ENCODE assay signal across 8 cellular contexts in the genomic region with DNA sequence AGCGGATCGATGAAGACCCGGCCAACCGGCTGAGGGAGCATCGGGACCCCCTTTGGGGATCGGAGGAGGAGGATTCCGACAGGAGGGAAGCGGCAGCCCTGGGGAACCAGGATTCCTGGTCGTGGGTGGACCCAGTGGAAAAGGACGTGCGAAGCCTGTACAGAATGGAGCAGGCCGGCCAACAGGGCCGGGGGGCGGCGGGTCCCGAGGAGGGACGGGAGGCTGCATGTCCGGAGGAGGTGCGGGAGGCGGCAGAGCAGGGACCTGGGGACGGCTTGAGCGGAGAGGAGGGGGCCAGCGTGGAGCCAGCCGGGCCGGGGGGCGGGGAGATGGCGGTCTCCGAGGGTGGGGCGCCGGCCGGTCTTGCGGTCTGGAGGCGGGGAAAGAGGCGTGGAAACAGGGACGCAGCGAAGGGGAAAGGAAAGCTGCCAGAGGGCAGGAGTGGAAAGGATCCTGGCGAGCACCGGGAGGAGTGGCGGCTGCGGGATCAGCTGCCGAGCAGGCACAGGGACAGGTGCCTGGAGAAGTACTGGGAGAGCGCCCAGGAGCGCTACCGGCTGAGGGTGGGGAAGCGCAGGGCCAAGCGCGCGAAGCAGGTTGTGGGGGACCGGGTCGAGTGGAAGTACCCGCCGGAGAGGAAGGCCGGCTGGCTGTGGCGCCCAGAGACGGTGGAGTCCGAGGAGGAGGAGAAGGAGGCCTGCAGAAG. TPM values are rescaled to one million over a fixed set of nuclear protein-coding genes. Genes with fewer than 3 reads are reported as not detected.
DNase-seq lines count a peak whose midpoint lies in the region; ATAC-seq and TF ChIP-seq lines count a peak whose summit lies in the region.

A gene with protein sequence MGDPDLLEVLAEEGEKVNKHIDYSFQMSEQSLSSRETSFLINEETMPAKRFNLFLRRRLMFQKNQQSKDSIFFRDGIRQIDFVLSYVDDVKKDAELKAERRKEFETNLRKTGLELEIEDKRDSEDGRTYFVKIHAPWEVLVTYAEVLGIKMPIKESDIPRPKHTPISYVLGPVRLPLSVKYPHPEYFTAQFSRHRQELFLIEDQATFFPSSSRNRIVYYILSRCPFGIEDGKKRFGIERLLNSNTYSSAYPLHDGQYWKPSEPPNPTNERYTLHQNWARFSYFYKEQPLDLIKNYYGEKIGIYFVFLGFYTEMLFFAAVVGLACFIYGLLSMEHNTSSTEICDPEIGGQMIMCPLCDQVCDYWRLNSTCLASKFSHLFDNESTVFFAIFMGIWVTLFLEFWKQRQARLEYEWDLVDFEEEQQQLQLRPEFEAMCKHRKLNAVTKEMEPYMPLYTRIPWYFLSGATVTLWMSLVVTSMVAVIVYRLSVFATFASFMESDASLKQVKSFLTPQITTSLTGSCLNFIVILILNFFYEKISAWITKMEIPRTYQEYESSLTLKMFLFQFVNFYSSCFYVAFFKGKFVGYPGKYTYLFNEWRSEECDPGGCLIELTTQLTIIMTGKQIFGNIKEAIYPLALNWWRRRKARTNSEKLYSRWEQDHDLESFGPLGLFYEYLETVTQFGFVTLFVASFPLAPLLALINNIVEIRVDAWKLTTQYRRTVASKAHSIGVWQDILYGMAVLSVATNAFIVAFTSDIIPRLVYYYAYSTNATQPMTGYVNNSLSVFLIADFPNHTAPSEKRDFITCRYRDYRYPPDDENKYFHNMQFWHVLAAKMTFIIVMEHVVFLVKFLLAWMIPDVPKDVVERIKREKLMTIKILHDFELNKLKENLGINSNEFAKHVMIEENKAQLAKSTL (plus strand): TSS at position 444 of the 706 bp plus-strand sequence. CDS start 408 bp downstream, outside the sequence.

- H3K4me2 ChIP-seq in parathyroid adenoma (ENCODE audit: low read length): peak within 1 kb of the TSS; percentile 78

- 1% methylated on average over 56 of the region's 56 CpGs for WGBS in right cardiac atrium

- H3K9ac ChIP-seq in adipocyte (ENCODE audit: low read length) (no peak within 1 kb of the TSS), parathyroid adenoma (no peak within 1 kb of the TSS)

- H3K4me3 ChIP-seq in GM08714 (ENCODE audit: low read length) (peak within 1 kb of the TSS; percentile 91), adipocyte (ENCODE audit: low read length) (peak within 1 kb of the TSS; percentile 75), right cardiac atrium (ENCODE audit: low read length) (peak within 1 kb of the TSS; percentile 74), parathyroid adenoma (ENCODE audit: low read depth, low read length) (peak within 1 kb of the TSS; percentile 62)

- H3K79me2 ChIP-seq in parathyroid adenoma: no peaks in the 10 kb centered on the region

- H3K9me3 ChIP-seq in adipocyte (ENCODE audit: control insufficient read depth, low read length) (no peaks in the 10 kb centered on the region), right cardiac atrium (ENCODE audit: control insufficient read depth, low read length) (no peaks in the 10 kb centered on the region), parathyroid adenoma (ENCODE audit: control insufficient read depth, low read length) (no peaks in the 10 kb centered on the region)

- DNase-seq in NCI-H146 treated with DMSO at 0.1 percent for 48 hours (lab: John Stamatoyannopoulos, UW; ENCODE audit: unreplicated experiment): peak; percentile 63
- DNase-seq in adipocyte (ENCODE audit: low read depth): peak; percentile 22
- DNase-seq in right cardiac atrium: peak; percentile 75 to 90 (median 89)
- DNase-seq in HT-29 (ENCODE audit: low spot score): no peak
- DNase-seq in stimulated activated naive CD4-positive, alpha-beta T cell treated with Interleukin-2 at 50 U/mL for 16 hours (lab: John Stamatoyannopoulos, UW): no peak

- H2AFZ ChIP-seq in parathyroid adenoma: peak within 1 kb of the TSS; percentile 89

- H3K27me3 ChIP-seq in adipocyte (replicated peaks; ENCODE audit: control insufficient read depth, insufficient read depth, low read length): peaks cover 39% of the 10 kb centered on the region
- H3K27me3 ChIP-seq in right cardiac atrium (ENCODE audit: control insufficient read depth, insufficient read depth): no peaks in the 10 kb centered on the region
- no peaks in the 10 kb centered on the region for H3K27me3 ChIP-seq in parathyroid adenoma (ENCODE audit: control insufficient read depth, insufficient read depth, low read length)

- no peak for TF ChIP-seq CTCF in parathyroid adenoma (IDR thresholded peaks at IDR 0.05)

- H3K4me1 ChIP-seq in adipocyte (ENCODE audit: control insufficient read depth, insufficient read depth, low read length) (peaks cover 11% of the 10 kb centered on the region), right cardiac atrium (ENCODE audit: control insufficient read depth, insufficient read depth, low read length) (no peaks in the 10 kb centered on the region), parathyroid adenoma (peaks cover 2% of the 10 kb centered on the region)

- ATAC-seq in GM21786 (IDR thresholded peaks at IDR 0.05; ENCODE audit: unreplicated experiment) (peak; percentile 44), right cardiac atrium (peak; percentile 94 to 96)

- H3K36me3 ChIP-seq in adipocyte (ENCODE audit: control insufficient read depth, insufficient read depth, low read length, severe bottlenecking) (no peaks in the 10 kb centered on the region), parathyroid adenoma (ENCODE audit: control insufficient read depth, insufficient read depth, low read length) (no peaks in the 10 kb centered on the region)

- H3K27ac ChIP-seq in right cardiac atrium (ENCODE audit: low read length) (peak within 1 kb of the TSS; percentile 61), parathyroid adenoma (peak within 1 kb of the TSS; percentile 64)

- intact Hi-C loops in right cardiac atrium (cut with DNase I): loop anchor here in 1 of 4 donors (10.0 kb wide), 1 partner anchor 62 kb away; no protein-coding TSS in a partner anchor

RNA-seq across cellular contexts. Expression of the gene that starts here (rescaled TPM):
- 100 to 1,000 TPM in 1 of 4 donors, 10 to 100 TPM in 3; 50.0 to 119 (median 66.2) TPM for total RNA-seq in right cardiac atrium
- 17.1 TPM for polyA plus RNA-seq in right cardiac atrium
- total RNA-seq in HT-29 (2014; rRNA removed; shearing (Covaris generic)): not detected in 2 replicates

Comparison
In these comparisons a context has a peak if more than half of its experiments do, and no peak if none do; other contexts are left out.
1. RNA of the gene that starts here (total RNA-seq): 50.0 to 119 TPM in right cardiac atrium; not detected in HT-29; every median in the first group is over 10 times any median in the second.
2. DNase-seq: peak in NCI-H146 treated with DMSO at 0.1 percent for 48 hours (single experiment), adipocyte (single experiment) and right cardiac atrium (3 of 3); none in HT-29 (single experiment) and stimulated activated naive CD4-positive, alpha-beta T cell treated with Interleukin-2 at 50 U/mL for 16 hours (single experiment).
3. Peak in every context shown above with its lines, with median percentiles within 50 percentile points of each other: H3K4me3 ChIP-seq.